Comparison of ENCODE assay signal across 32 cellular contexts in genomic region chr2:26475037-26475436, GRCh38. TPM values are rescaled to one million over a fixed set of nuclear protein-coding genes. Genes with fewer than 3 reads are reported as not detected.
"Had no signal": no experiment of that assay in that cellular context is flagged by ENCODE, and none has a peak within 500 bp of the region (broad histone marks: within the 10 kb centered on the region; RNA-seq: fewer than 3 reads in every experiment).

No MANE protein-coding gene starts in this region.

- H3K36me3 ChIP-seq: brain microvascular endothelial cell, Peyer's patch had no signal

- H3K4me3 ChIP-seq: K562, Peyer's patch had no signal

- H3K27ac ChIP-seq: brain microvascular endothelial cell, Peyer's patch had no signal

- ATAC-seq: activated naive CD4-positive, alpha-beta T cell treated with anti-CD3 and anti-CD28 coated beads, Interleukin-2, amount 50 U/mL, for 72 hours; activated T-cell treated with anti-CD3 and anti-CD28 coated beads, Interleukin-2, amount 50 U/mL, for 4 hours; PC-3; SK-N-SH treated with all-trans-retinoic acid at 6 μM for 48 hours had no signal

- H3K27ac Mint-ChIP-seq: activated CD4-positive, alpha-beta memory T cell treated with anti-CD3 and anti-CD28 coated beads for 36 hours; activated CD4-positive, alpha-beta T cell treated with anti-CD3 and anti-CD28 coated beads, Interleukin-2, amount 10 ng/mL, durations not matched to agents 24 days and 14 days; activated naive CD4-positive, alpha-beta T cell treated with anti-CD3 and anti-CD28 coated beads for 36 hours; activated naive CD4-positive, alpha-beta T cell treated with anti-CD3 and anti-CD28 coated beads, Interleukin-2, amount 50 U/mL, for 72 hours; activated T-helper 1 cell treated with anti-CD3 and anti-CD28 coated beads, Interleukin-12 subunit alpha, Interleukin-12 subunit beta, Interleukin-2, Interleukin-4 antibody, amounts not matched to agents 30 ng/mL and 10 ng/mL and 1 ng/mL, durations not matched to agents 14 hours and 24 hours and 36 hours had no signal

- H3K9me3 ChIP-seq: Peyer's patch had no signal

- H3K4me3 Mint-ChIP-seq: activated CD4-positive, alpha-beta memory T cell treated with anti-CD3 and anti-CD28 coated beads for 36 hours; activated CD4-positive, alpha-beta T cell treated with anti-CD3 and anti-CD28 coated beads, Interleukin-2, amount 10 ng/mL, durations not matched to agents 24 days and 14 days; activated naive CD4-positive, alpha-beta T cell treated with anti-CD3 and anti-CD28 coated beads for 36 hours; activated T-cell treated with anti-CD3 and anti-CD28 coated beads, Interleukin-2, amount 50 U/mL, for 4 hours; activated T-helper 1 cell treated with anti-CD3 and anti-CD28 coated beads, Interleukin-12 subunit alpha, Interleukin-12 subunit beta, Interleukin-2, Interleukin-4 antibody, amounts not matched to agents 30 ng/mL and 10 ng/mL and 1 ng/mL, durations not matched to agents 14 hours and 24 hours and 36 hours had no signal

- H3K27me3 Mint-ChIP-seq: activated CD4-positive, alpha-beta memory T cell treated with anti-CD3 and anti-CD28 coated beads for 36 hours; activated CD4-positive, alpha-beta T cell treated with anti-CD3 and anti-CD28 coated beads, Interleukin-2, amount 10 ng/mL, durations not matched to agents 24 days and 14 days had no signal

- H3K4me1 ChIP-seq: Peyer's patch had no signal

- DNase-seq: activated CD4-positive, alpha-beta memory T cell treated with anti-CD3 and anti-CD28 coated beads for 36 hours; activated CD4-positive, alpha-beta T cell treated with anti-CD3 and anti-CD28 coated beads, Interleukin-2, amount 10 ng/mL, durations not matched to agents 24 days and 14 days; activated CD8-positive, alpha-beta memory T cell treated with anti-CD3 and anti-CD28 coated beads, Interleukin-2, amount 50 U/mL, for 4 hours; activated gamma-delta T cell treated with Interleukin-2 at 50 U/mL for 16 hours; activated naive CD4-positive, alpha-beta T cell treated with anti-CD3 and anti-CD28 coated beads for 36 hours; activated T-cell treated with anti-CD3 and anti-CD28 coated beads for 4 hours; activated T-cell treated with anti-CD3 and anti-CD28 coated beads, Interleukin-2, amount 50 U/mL, for 4 hours; amniotic stem cell; aorta; brain microvascular endothelial cell; central memory CD4-positive, alpha-beta T cell; NCI-H1092 treated with DMSO at 0.1 percent for 48 hours; NCI-H1417; NCI-H146; NCI-H187; NCI-H2029 treated with DMSO at 0.1 percent for 48 hours; NCI-H2107; NCI-H226; NCI-H446 treated with DMSO at 0.1 percent for 48 hours; NCI-H524; NK-92 treated with Interleukin-12 subunit alpha and Interleukin-12 subunit beta, amount 100 ng/mL, for 24 hours; PC-3; Peyer's patch; RPMI8226; SIG-M5; SW 1271; T-helper 1 cell had no signal

- H3K9me3 Mint-ChIP-seq: activated CD4-positive, alpha-beta T cell treated with anti-CD3 and anti-CD28 coated beads, Interleukin-2, amount 10 ng/mL, durations not matched to agents 24 days and 14 days had no signal

- H3K36me3 Mint-ChIP-seq: activated CD4-positive, alpha-beta memory T cell treated with anti-CD3 and anti-CD28 coated beads for 36 hours; activated naive CD4-positive, alpha-beta T cell treated with anti-CD3 and anti-CD28 coated beads, Interleukin-2, amount 50 U/mL, for 72 hours had no signal

- H3K27me3 ChIP-seq: brain microvascular endothelial cell, Peyer's patch had no signal

RNA-seq across cellular contexts. Expression of gene OTOF, which starts 2.9 kb away (rescaled TPM):
- total RNA-seq: PC-3, SK-MEL-5 had no signal
- polyA plus RNA-seq: aorta had no signal
